8 cellular contexts compared by ENCODE assay signal in genomic region chr5:139863855-139864558, GRCh38.
A peak's percentile ranks its signal among the peaks of the same experiment; 100 is the strongest.
DNase-seq lines count a peak whose midpoint lies in the region; ATAC-seq, FAIRE-seq and TF ChIP-seq lines count a peak whose summit lies in the region.

No MANE protein-coding gene starts in this region.

- H3K4me3 Mint-ChIP-seq in T-helper 17 cell = no peak overlapping the region
- H3K4me3 Mint-ChIP-seq in astrocyte (ENCODE audit: unreplicated experiment) = no peak overlapping the region
- no peak overlapping the region for H3K4me3 Mint-ChIP-seq in stimulated activated memory B cell treated with anti-CD40 and anti-IgM and Interleukin-4, amounts not matched to agents 10 μg/mL and 1 μg/mL and 100 μg/mL, for 72 hours

- H3K4me3 ChIP-seq in astrocyte (ENCODE audit: insufficient read depth, low read depth, low read length) = no peak overlapping the region

- peak; percentile 77 for ATAC-seq in T-helper 17 cell
- ATAC-seq in sciatic nerve = peak; percentile 82
- ATAC-seq in stimulated activated memory B cell treated with anti-CD40 and anti-IgM and Interleukin-4, amounts not matched to agents 10 μg/mL and 1 μg/mL and 100 μg/mL, for 72 hours = no peak

- H3K9me3 ChIP-seq in T-helper 17 cell (ENCODE audit: control insufficient read depth, low read length, poor library complexity, severe bottlenecking) (no peaks in the 10 kb centered on the region), astrocyte (ENCODE audit: insufficient read depth, low read depth, low read length) (no peaks in the 10 kb centered on the region)

- DNase-seq in NCI-H82 (lab: John Stamatoyannopoulos, UW) (peak; percentile 58), NCI-H82 treated with DMSO at 0.1 percent for 48 hours (lab: John Stamatoyannopoulos, UW; ENCODE audit: unreplicated experiment) (no peak), HTR-8/SVneo (ENCODE audit: insufficient read length, low spot score) (peak; percentile 72), T-helper 17 cell (peak; percentile 28 to 52 (median 30)), astrocyte (ENCODE audit: low read depth) (peak; percentile 13), hepatic stellate cell (ENCODE audit: low spot score) (peak; percentile 79), sciatic nerve (ENCODE audit: low spot score) (peak; percentile 82)

- no peaks in the 10 kb centered on the region for H3K36me3 ChIP-seq in astrocyte (ENCODE audit: insufficient read depth, low read length)

- no peak overlapping the region for H3K4me2 ChIP-seq in astrocyte (ENCODE audit: low read length)

- no peak overlapping the region for H2AFZ ChIP-seq in astrocyte (ENCODE audit: low read depth, low read length)

- H3K27ac ChIP-seq in astrocyte (ENCODE audit: low read depth, low read length) = no peak overlapping the region

- H3K9me3 Mint-ChIP-seq in astrocyte (ENCODE audit: unreplicated experiment) = no peaks in the 10 kb centered on the region
- H3K9me3 Mint-ChIP-seq in stimulated activated memory B cell treated with anti-CD40 and anti-IgM and Interleukin-4, amounts not matched to agents 10 μg/mL and 1 μg/mL and 100 μg/mL, for 72 hours = no peaks in the 10 kb centered on the region

- no peaks in the 10 kb centered on the region for H3K79me2 ChIP-seq in astrocyte (ENCODE audit: insufficient read depth, low read length)

- H3K9ac ChIP-seq in astrocyte (ENCODE audit: low read length) = no peak overlapping the region

- intact Hi-C loops in sciatic nerve (cut with DNase I) = loop anchor here (5.0 kb wide), 1 partner anchor 77 kb away; no protein-coding TSS in a partner anchor

- no peaks in the 10 kb centered on the region for H3K4me1 ChIP-seq in astrocyte (ENCODE audit: insufficient read depth, low read length)

- no peaks in the 10 kb centered on the region for H4K20me1 ChIP-seq in astrocyte (ENCODE audit: insufficient read depth, low read length)

- H3K36me3 Mint-ChIP-seq in T-helper 17 cell (ENCODE audit: low read depth) (peaks cover 3% of the 10 kb centered on the region), astrocyte (ENCODE audit: low read depth, unreplicated experiment) (peaks cover 2% of the 10 kb centered on the region)
- H3K36me3 Mint-ChIP-seq in stimulated activated memory B cell treated with anti-CD40 and anti-IgM and Interleukin-4, amounts not matched to agents 10 μg/mL and 1 μg/mL and 100 μg/mL, for 72 hours = no peaks in the 10 kb centered on the region

- H3K4me1 Mint-ChIP-seq in T-helper 17 cell = no peaks in the 10 kb centered on the region
- H3K4me1 Mint-ChIP-seq in astrocyte (ENCODE audit: low read depth, unreplicated experiment) = no peaks in the 10 kb centered on the region
- no peaks in the 10 kb centered on the region for H3K4me1 Mint-ChIP-seq in stimulated activated memory B cell treated with anti-CD40 and anti-IgM and Interleukin-4, amounts not matched to agents 10 μg/mL and 1 μg/mL and 100 μg/mL, for 72 hours

- H3K27me3 ChIP-seq in astrocyte (ENCODE audit: insufficient read depth, low read length) = peaks cover 16% of the 10 kb centered on the region

- TF ChIP-seq CTCF in astrocyte (IDR thresholded peaks at IDR 0.05; ENCODE audit: insufficient read depth, low read depth, low read length) = peak; percentile 78

- H3K27ac Mint-ChIP-seq in T-helper 17 cell (no peak overlapping the region), astrocyte (ENCODE audit: unreplicated experiment) (no peak overlapping the region)
- no peak overlapping the region for H3K27ac Mint-ChIP-seq in stimulated activated memory B cell treated with anti-CD40 and anti-IgM and Interleukin-4, amounts not matched to agents 10 μg/mL and 1 μg/mL and 100 μg/mL, for 72 hours

- FAIRE-seq in HTR-8/SVneo (lab: Jason Lieb, UNC) = no peak
- FAIRE-seq in astrocyte (lab: Jason Lieb, UNC) = no peak

- H3K27me3 Mint-ChIP-seq in T-helper 17 cell (peaks cover 37% of the 10 kb centered on the region), astrocyte (ENCODE audit: low read depth, unreplicated experiment) (peaks cover 64% of the 10 kb centered on the region)
- peaks cover 24% of the 10 kb centered on the region for H3K27me3 Mint-ChIP-seq in stimulated activated memory B cell treated with anti-CD40 and anti-IgM and Interleukin-4, amounts not matched to agents 10 μg/mL and 1 μg/mL and 100 μg/mL, for 72 hours
